Comparison of ENCODE assay signal across 18 cellular contexts in genomic region chr5:35458824-35459207, GRCh38.
A peak's percentile ranks its signal among the peaks of the same experiment; 100 is the strongest.
DNase-seq lines count a peak whose midpoint lies in the region; FAIRE-seq and TF ChIP-seq lines count a peak whose summit lies in the region.
"Had no signal": no experiment of that assay in that cellular context is flagged by ENCODE, and none has a peak within 500 bp of the region (broad histone marks: within the 10 kb centered on the region; RNA-seq: fewer than 3 reads in every experiment).

No MANE protein-coding gene starts in this region.

- no peak overlapping the region for H3K27ac ChIP-seq in adrenal gland
- H3K27ac ChIP-seq: tibial artery had no signal

- peaks cover 0 to 3% of the 10 kb centered on the region in 2 donors for H3K36me3 ChIP-seq in adrenal gland (replicated peaks in 1 of 2)
- H3K36me3 ChIP-seq: tibial artery had no signal

- WGBS in adrenal gland, 4 donors, result 8 to 25% (median 19%) methylated on average over 1 of the region's 1 CpG

- H3K9me3 ChIP-seq in adrenal gland (replicated peaks in 1 of 3), result no peaks in the 10 kb centered on the region

- DNase-seq in HTR-8/SVneo (ENCODE audit: insufficient read length, low spot score) (no peak), NCI-H1105 treated with DMSO at 0.1 percent for 48 hours (lab: John Stamatoyannopoulos, UW) (peak; percentile 86), adrenal gland (peak in 4 of 7 donors; percentile 27 to 78 (median 55)), nephron progenitor cell (no peak), activated T-cell treated with anti-CD3 and anti-CD28 coated beads for 4 hours (no peak), NOMO-1 (lab: John Stamatoyannopoulos, UW; ENCODE audit: unreplicated experiment in 2 of 2) (no peak), activated gamma-delta T cell treated with Interleukin-2 at 50 U/mL for 16 hours (no peak)
- DNase-seq: activated CD4-positive, alpha-beta T cell treated with anti-CD3 and anti-CD28 coated beads for 1 hour; activated naive CD8-positive, alpha-beta T cell treated with anti-CD3 and anti-CD28 coated beads, Interleukin-2, amount 10 ng/mL, durations not matched to agents 7 days and 5 days; activated T-cell treated with anti-CD3 and anti-CD28 coated beads, Interleukin-2, amount 50 U/mL, for 1 hour; C1 segment of cervical spinal cord; NCI-H2227 treated with DMSO at 0.1 percent for 48 hours; retina; stimulated activated CD8-positive, alpha-beta memory T cell treated with anti-CD3 and anti-CD28 coated beads, Interleukin-4, amount 100 ng/mL, for 48 hours; T-helper 17 cell; tibial artery had no signal

- no peak for TF ChIP-seq POLR2A in adrenal gland (IDR thresholded peaks at IDR 0.05)

- H3K9me3 Mint-ChIP-seq in nephron progenitor cell, result peaks cover 4% of the 10 kb centered on the region

- peak overlapping the region; percentile 76 for H3K27ac Mint-ChIP-seq in nephron progenitor cell
- H3K27ac Mint-ChIP-seq: activated naive CD8-positive, alpha-beta T cell treated with anti-CD3 and anti-CD28 coated beads, Interleukin-2, amount 10 ng/mL, durations not matched to agents 7 days and 5 days; T-helper 17 cell had no signal

- H3K4me1 ChIP-seq in adrenal gland (replicated peaks in 1 of 2), result peaks cover 7 to 16% of the 10 kb centered on the region in 2 donors
- H3K4me1 ChIP-seq: tibial artery had no signal

- FAIRE-seq in HTR-8/SVneo (lab: Jason Lieb, UNC), result peak; percentile 4
- FAIRE-seq: GM12891, RCC 7860 had no signal

- intact Hi-C loops in adrenal gland (cut with DNase I), result no loop called here

- H3K27me3 Mint-ChIP-seq in nephron progenitor cell (ENCODE audit: low read depth, poor library complexity), result peaks cover 7% of the 10 kb centered on the region

- no peaks in the 10 kb centered on the region for H3K4me1 Mint-ChIP-seq in nephron progenitor cell
- H3K4me1 Mint-ChIP-seq: activated naive CD8-positive, alpha-beta T cell treated with anti-CD3 and anti-CD28 coated beads, Interleukin-2, amount 10 ng/mL, durations not matched to agents 7 days and 5 days; T-helper 17 cell had no signal

- H3K4me3 Mint-ChIP-seq in nephron progenitor cell, result no peak overlapping the region
- H3K4me3 Mint-ChIP-seq: activated naive CD8-positive, alpha-beta T cell treated with anti-CD3 and anti-CD28 coated beads, Interleukin-2, amount 10 ng/mL, durations not matched to agents 7 days and 5 days; T-helper 17 cell had no signal

- TF ChIP-seq CTCF in adrenal gland (IDR thresholded peaks at IDR 0.05), result no peak
- TF ChIP-seq CTCF in nephron progenitor cell (IDR thresholded peaks at IDR 0.05), result no peak

- H3K27me3 ChIP-seq in adrenal gland, result no peaks in the 10 kb centered on the region
- H3K27me3 ChIP-seq: tibial artery had no signal

- H3K4me3 ChIP-seq in adrenal gland, result no peak overlapping the region
- H3K4me3 ChIP-seq: tibial artery had no signal

- no peaks in the 10 kb centered on the region for H3K36me3 Mint-ChIP-seq in nephron progenitor cell (ENCODE audit: low read depth)
- H3K36me3 Mint-ChIP-seq: activated naive CD8-positive, alpha-beta T cell treated with anti-CD3 and anti-CD28 coated beads, Interleukin-2, amount 10 ng/mL, durations not matched to agents 7 days and 5 days had no signal

Comparison
In these comparisons a context has a peak if more than half of its experiments do, and no peak if none do; other contexts are left out.
1. DNase-seq: peak in NCI-H1105 treated with DMSO at 0.1 percent for 48 hours (single experiment) and adrenal gland (4 of 7); none in HTR-8/SVneo (single experiment), nephron progenitor cell (single experiment), activated T-cell treated with anti-CD3 and anti-CD28 coated beads for 4 hours (single experiment), NOMO-1 (0 of 2) and activated gamma-delta T cell treated with Interleukin-2 at 50 U/mL for 16 hours (single experiment).